In genomic region chr9:109794361-109795012, GRCh38 we compare ENCODE assay signal across 1 cellular context.
TF ChIP-seq lines count a peak whose summit lies in the region.

No MANE protein-coding gene starts in this region.

TF ChIP-seq in liver, 16 proteins besides CTCF, POLR2A, EP300 and RAD21 (continued from another document):
- TF ChIP-seq, protein P1, sequence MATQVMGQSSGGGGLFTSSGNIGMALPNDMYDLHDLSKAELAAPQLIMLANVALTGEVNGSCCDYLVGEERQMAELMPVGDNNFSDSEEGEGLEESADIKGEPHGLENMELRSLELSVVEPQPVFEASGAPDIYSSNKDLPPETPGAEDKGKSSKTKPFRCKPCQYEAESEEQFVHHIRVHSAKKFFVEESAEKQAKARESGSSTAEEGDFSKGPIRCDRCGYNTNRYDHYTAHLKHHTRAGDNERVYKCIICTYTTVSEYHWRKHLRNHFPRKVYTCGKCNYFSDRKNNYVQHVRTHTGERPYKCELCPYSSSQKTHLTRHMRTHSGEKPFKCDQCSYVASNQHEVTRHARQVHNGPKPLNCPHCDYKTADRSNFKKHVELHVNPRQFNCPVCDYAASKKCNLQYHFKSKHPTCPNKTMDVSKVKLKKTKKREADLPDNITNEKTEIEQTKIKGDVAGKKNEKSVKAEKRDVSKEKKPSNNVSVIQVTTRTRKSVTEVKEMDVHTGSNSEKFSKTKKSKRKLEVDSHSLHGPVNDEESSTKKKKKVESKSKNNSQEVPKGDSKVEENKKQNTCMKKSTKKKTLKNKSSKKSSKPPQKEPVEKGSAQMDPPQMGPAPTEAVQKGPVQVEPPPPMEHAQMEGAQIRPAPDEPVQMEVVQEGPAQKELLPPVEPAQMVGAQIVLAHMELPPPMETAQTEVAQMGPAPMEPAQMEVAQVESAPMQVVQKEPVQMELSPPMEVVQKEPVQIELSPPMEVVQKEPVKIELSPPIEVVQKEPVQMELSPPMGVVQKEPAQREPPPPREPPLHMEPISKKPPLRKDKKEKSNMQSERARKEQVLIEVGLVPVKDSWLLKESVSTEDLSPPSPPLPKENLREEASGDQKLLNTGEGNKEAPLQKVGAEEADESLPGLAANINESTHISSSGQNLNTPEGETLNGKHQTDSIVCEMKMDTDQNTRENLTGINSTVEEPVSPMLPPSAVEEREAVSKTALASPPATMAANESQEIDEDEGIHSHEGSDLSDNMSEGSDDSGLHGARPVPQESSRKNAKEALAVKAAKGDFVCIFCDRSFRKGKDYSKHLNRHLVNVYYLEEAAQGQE (IDR thresholded peaks at IDR 0.05) = peak; percentile 79
- no peak for TF ChIP-seq FOXA2 (IDR thresholded peaks at IDR 0.05)
- TF ChIP-seq HNF4G (IDR thresholded peaks at IDR 0.05) = peak; percentile 71
- TF ChIP-seq RXRA (IDR thresholded peaks at IDR 0.05) = peak; percentile 83 to 85
- TF ChIP-seq EGR1 (IDR thresholded peaks at IDR 0.05; ENCODE audit: low read depth in 2 of 2) = peak in 1 of 2 donors; percentile 73
- no peak for TF ChIP-seq GABPA (IDR thresholded peaks at IDR 0.05 in 1 of 2, conservative IDR thresholded peaks at IDR 0.05 in 1 of 2)
- TF ChIP-seq NR2F2 (IDR thresholded peaks at IDR 0.05) = peak; percentile 62
- TF ChIP-seq YY1 (IDR thresholded peaks at IDR 0.05) = peak; percentile 81
- TF ChIP-seq HNF4A (conservative IDR thresholded peaks at IDR 0.05) = peak; percentile 90 to 93
